ENCODE assay signal across 8 cellular contexts in the genomic region with DNA sequence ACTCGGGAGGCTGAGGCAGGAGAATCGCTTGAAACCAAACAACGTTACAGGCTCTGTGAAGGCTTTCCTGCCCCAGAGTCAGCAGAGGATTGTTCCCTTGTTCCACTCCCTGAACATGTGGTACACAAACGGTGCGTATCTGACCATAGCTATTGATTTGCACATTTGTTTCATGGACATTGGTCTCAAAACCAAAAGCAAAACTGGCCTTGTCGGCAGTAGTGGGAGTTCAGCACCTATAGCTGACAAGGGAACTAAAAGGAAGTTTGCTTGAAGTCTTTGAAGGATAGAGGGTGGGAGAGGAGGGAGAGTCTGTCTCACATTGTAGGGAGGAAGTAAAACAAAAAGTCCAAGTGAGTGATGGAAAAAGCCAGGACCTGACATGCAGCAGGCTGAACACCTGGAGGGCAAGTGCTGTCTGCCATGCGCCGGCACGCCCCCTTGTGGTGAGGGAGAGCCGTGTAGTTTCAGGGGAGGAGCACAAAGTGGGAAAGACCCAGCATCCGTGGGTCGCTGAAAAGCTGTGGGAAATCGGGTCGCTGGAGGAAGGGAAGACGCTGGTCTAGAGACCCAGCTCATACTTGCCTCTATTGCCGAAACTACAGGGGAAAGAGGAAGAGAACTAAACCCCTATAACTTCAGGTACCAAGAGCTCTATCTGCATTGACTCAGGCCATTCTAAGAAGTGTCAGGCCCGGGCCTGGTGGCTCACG. TPM values are rescaled to one million over a fixed set of nuclear protein-coding genes. Genes with fewer than 3 reads are reported as not detected.
DNase-seq lines count a peak whose midpoint lies in the region; ATAC-seq, FAIRE-seq and TF ChIP-seq lines count a peak whose summit lies in the region.

No MANE protein-coding gene starts in this region.

- peaks cover 0 to 3% of the 10 kb centered on the region in 2 donors for H3K4me1 ChIP-seq in kidney (ENCODE audit: control insufficient read depth in 1 of 2, insufficient read depth in 1 of 2, low read depth in 1 of 2, low read length in 2 of 2)

- intact Hi-C loops in kidney (cut with DNase I): no loop called here

- no peak for FAIRE-seq in kidney (lab: Jason Lieb, UNC)

- in situ Hi-C loops in T47D (cut with HindIII; ENCODE audit: low pct_unique_long_range_greater_than_20kb, low sequenced_read_pairs): no loop called here

- DNase-seq in NCI-H2081 treated with DMSO at 0.1 percent for 48 hours (lab: John Stamatoyannopoulos, UW) (peak; percentile 11), T47D (ENCODE audit: low read depth in 1 of 2, low spot score in 1 of 2) (peak; percentile 67 to 90), kidney (peak; percentile 89)
- DNase-seq in stimulated activated CD4-positive, alpha-beta T cell treated with anti-CD3 and anti-CD28 coated beads, Interleukin-2, amount 100 ng/mL, for 24 hours: peak; percentile 87 to 88

- H3K27ac ChIP-seq in 22Rv1 (peak overlapping the region; percentile 7; the same call in 1 of the 2 replicates), kidney (ENCODE audit: low read depth in 2 of 2, low read length in 2 of 2) (no peak overlapping the region)

- no peaks in the 10 kb centered on the region for H3K9me3 ChIP-seq in kidney (ENCODE audit: control insufficient read depth in 1 of 2, low read length in 2 of 2)

- ATAC-seq in GM18511 (IDR thresholded peaks at IDR 0.05; ENCODE audit: unreplicated experiment) (peak; percentile 87), HG02973 (IDR thresholded peaks at IDR 0.05; ENCODE audit: unreplicated experiment) (peak; percentile 85)

- no peak overlapping the region for H3K9ac ChIP-seq in kidney (ENCODE audit: low read length in 2 of 2)

- TF ChIP-seq CTCF in 22Rv1 (IDR thresholded peaks at IDR 0.05): peak; percentile 96
- peak; percentile 89 for TF ChIP-seq CTCF in WI38 (IDR thresholded peaks at IDR 0.05; ENCODE audit: low read depth, low read length)
- TF ChIP-seq CTCF in kidney (IDR thresholded peaks at IDR 0.05; ENCODE audit: borderline replicate concordance, extremely low read depth, insufficient read depth): peak; percentile 85

- H3K36me3 ChIP-seq in kidney (ENCODE audit: control insufficient read depth in 1 of 2, insufficient read depth in 2 of 2, low read length in 2 of 2): peaks cover 0 to 5% of the 10 kb centered on the region in 2 donors

- H3K4me3 ChIP-seq in WI38 (ENCODE audit: low read depth, low read length): no peak overlapping the region
- no peak overlapping the region for H3K4me3 ChIP-seq in kidney (ENCODE audit: low read length in 2 of 2)

RNA-seq across cellular contexts. Expression of gene RAD23B, which starts 58.0 kb away (rescaled TPM):
- 76.5 TPM for total RNA-seq in kidney
- 40.5 TPM for polyA plus RNA-seq in kidney (ENCODE audit: insufficient read depth, low read depth, low replicate concordance)

Comparison
In these comparisons a context has a peak if more than half of its experiments do, and no peak if none do; other contexts are left out.
1. DNase-seq: peak in every context shown above with its lines; median percentile 89 in kidney; 88 in stimulated activated CD4-positive, alpha-beta T cell treated with anti-CD3 and anti-CD28 coated beads, Interleukin-2, amount 100 ng/mL, for 24 hours; 78 in T47D; 11 in NCI-H2081 treated with DMSO at 0.1 percent for 48 hours.